In the genomic region with DNA sequence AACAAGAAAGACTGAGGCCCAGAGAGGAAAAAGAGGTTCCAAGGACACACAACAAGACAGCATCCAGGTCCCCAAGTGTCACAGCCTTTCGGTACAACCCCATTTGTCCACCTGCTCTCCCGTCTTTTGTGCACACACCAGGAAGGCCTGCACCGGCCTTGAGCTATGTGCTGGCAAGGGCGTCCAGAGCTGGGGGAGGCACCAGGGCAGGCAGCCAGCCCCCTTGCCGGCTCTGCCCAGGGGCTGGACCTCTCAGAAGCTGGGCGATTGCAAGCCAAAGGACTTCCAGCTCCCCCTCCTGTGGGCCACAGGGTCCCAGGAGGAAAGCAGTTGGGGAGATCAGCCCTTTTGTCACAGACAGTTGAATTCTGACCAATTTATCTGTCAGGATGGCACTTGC, we compare ENCODE assay signal across 1 cellular context.
TF ChIP-seq lines count a peak whose summit lies in the region.

No MANE protein-coding gene starts in this region.

TF ChIP-seq in IMR-90, 13 proteins besides CTCF, POLR2A, EP300 and RAD21 (continued from another document):
- TF ChIP-seq, protein P1, sequence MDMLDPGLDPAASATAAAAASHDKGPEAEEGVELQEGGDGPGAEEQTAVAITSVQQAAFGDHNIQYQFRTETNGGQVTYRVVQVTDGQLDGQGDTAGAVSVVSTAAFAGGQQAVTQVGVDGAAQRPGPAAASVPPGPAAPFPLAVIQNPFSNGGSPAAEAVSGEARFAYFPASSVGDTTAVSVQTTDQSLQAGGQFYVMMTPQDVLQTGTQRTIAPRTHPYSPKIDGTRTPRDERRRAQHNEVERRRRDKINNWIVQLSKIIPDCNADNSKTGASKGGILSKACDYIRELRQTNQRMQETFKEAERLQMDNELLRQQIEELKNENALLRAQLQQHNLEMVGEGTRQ (IDR thresholded peaks at IDR 0.05; ENCODE audit: low read depth, low read length): no peak
- no peak for TF ChIP-seq SMC3 (IDR thresholded peaks at IDR 0.05; ENCODE audit: low read depth, low read length)
- no peak for TF ChIP-seq MAZ (IDR thresholded peaks at IDR 0.05; ENCODE audit: borderline replicate concordance, low read depth, low read length)
- no peak for TF ChIP-seq CHD1 (IDR thresholded peaks at IDR 0.05; ENCODE audit: low read depth, low read length)
- TF ChIP-seq BHLHE40 (IDR thresholded peaks at IDR 0.05; ENCODE audit: low read depth, low read length): no peak
